ENCODE assay signal across 2 cellular contexts in the genomic region with DNA sequence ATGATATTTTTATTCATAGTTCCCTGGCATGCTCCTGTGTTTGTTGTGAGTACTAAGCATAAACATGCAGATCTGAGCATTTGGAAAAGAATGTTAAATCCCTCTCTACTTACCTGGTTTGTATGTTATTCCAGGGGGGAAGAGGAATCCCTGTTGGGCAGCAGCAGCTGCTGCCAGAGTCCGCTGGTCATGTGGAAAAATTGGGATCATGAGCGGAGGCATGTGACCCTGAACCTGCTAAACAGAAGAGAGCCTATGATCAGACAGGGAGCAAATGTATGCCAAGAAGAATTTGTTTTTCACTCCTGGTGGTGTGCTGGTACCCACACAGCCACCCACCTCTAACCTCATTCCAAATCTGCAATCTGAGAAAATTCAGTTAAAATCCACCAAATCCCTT.
TF ChIP-seq lines count a peak whose summit lies in the region.

No MANE protein-coding gene starts in this region.

TF ChIP-seq in liver, 16 proteins besides CTCF, POLR2A, EP300 and RAD21 (continued from another document):
- TF ChIP-seq EGR1 (IDR thresholded peaks at IDR 0.05; ENCODE audit: low read depth in 2 of 2) (no peak), HNF4A (conservative IDR thresholded peaks at IDR 0.05) (peak; percentile 49 to 55), HNF4G (IDR thresholded peaks at IDR 0.05) (no peak), NR2F2 (IDR thresholded peaks at IDR 0.05) (no peak), FOXA1 (IDR thresholded peaks at IDR 0.05) (no peak), RXRA (IDR thresholded peaks at IDR 0.05) (peak; percentile 28 to 45), TAF1 (conservative IDR thresholded peaks at IDR 0.05) (peak; percentile 86), SP1 (IDR thresholded peaks at IDR 0.05) (peak; percentile 53)
- TF ChIP-seq, protein P1, sequence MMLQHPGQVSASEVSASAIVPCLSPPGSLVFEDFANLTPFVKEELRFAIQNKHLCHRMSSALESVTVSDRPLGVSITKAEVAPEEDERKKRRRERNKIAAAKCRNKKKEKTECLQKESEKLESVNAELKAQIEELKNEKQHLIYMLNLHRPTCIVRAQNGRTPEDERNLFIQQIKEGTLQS (IDR thresholded peaks at IDR 0.05) = no peak
- TF ChIP-seq, protein P2, sequence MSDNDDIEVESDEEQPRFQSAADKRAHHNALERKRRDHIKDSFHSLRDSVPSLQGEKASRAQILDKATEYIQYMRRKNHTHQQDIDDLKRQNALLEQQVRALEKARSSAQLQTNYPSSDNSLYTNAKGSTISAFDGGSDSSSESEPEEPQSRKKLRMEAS (IDR thresholded peaks at IDR 0.05) = peak; percentile 43
- TF ChIP-seq, protein P3, sequence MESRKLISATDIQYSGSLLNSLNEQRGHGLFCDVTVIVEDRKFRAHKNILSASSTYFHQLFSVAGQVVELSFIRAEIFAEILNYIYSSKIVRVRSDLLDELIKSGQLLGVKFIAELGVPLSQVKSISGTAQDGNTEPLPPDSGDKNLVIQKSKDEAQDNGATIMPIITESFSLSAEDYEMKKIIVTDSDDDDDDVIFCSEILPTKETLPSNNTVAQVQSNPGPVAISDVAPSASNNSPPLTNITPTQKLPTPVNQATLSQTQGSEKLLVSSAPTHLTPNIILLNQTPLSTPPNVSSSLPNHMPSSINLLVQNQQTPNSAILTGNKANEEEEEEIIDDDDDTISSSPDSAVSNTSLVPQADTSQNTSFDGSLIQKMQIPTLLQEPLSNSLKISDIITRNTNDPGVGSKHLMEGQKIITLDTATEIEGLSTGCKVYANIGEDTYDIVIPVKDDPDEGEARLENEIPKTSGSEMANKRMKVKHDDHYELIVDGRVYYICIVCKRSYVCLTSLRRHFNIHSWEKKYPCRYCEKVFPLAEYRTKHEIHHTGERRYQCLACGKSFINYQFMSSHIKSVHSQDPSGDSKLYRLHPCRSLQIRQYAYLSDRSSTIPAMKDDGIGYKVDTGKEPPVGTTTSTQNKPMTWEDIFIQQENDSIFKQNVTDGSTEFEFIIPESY (IDR thresholded peaks at IDR 0.05) = no peak
- TF ChIP-seq, protein P4, sequence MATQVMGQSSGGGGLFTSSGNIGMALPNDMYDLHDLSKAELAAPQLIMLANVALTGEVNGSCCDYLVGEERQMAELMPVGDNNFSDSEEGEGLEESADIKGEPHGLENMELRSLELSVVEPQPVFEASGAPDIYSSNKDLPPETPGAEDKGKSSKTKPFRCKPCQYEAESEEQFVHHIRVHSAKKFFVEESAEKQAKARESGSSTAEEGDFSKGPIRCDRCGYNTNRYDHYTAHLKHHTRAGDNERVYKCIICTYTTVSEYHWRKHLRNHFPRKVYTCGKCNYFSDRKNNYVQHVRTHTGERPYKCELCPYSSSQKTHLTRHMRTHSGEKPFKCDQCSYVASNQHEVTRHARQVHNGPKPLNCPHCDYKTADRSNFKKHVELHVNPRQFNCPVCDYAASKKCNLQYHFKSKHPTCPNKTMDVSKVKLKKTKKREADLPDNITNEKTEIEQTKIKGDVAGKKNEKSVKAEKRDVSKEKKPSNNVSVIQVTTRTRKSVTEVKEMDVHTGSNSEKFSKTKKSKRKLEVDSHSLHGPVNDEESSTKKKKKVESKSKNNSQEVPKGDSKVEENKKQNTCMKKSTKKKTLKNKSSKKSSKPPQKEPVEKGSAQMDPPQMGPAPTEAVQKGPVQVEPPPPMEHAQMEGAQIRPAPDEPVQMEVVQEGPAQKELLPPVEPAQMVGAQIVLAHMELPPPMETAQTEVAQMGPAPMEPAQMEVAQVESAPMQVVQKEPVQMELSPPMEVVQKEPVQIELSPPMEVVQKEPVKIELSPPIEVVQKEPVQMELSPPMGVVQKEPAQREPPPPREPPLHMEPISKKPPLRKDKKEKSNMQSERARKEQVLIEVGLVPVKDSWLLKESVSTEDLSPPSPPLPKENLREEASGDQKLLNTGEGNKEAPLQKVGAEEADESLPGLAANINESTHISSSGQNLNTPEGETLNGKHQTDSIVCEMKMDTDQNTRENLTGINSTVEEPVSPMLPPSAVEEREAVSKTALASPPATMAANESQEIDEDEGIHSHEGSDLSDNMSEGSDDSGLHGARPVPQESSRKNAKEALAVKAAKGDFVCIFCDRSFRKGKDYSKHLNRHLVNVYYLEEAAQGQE (IDR thresholded peaks at IDR 0.05) = peak; percentile 67

TF ChIP-seq in HepG2, 621 proteins besides CTCF, POLR2A, EP300 and RAD21 (continued from another document):
- TF ChIP-seq, protein P3 (CRISPR knock-in tag; IDR thresholded peaks at IDR 0.05) = no peak
- no peak for TF ChIP-seq ZZZ3 (CRISPR knock-in tag; IDR thresholded peaks at IDR 0.05; ENCODE audit: borderline replicate concordance)
- TF ChIP-seq, protein P5, sequence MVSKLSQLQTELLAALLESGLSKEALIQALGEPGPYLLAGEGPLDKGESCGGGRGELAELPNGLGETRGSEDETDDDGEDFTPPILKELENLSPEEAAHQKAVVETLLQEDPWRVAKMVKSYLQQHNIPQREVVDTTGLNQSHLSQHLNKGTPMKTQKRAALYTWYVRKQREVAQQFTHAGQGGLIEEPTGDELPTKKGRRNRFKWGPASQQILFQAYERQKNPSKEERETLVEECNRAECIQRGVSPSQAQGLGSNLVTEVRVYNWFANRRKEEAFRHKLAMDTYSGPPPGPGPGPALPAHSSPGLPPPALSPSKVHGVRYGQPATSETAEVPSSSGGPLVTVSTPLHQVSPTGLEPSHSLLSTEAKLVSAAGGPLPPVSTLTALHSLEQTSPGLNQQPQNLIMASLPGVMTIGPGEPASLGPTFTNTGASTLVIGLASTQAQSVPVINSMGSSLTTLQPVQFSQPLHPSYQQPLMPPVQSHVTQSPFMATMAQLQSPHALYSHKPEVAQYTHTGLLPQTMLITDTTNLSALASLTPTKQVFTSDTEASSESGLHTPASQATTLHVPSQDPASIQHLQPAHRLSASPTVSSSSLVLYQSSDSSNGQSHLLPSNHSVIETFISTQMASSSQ (IDR thresholded peaks at IDR 0.05; ENCODE audit: low read depth) = no peak
- TF ChIP-seq, protein P5 (CRISPR knock-in tag; IDR thresholded peaks at IDR 0.05; ENCODE audit: borderline replicate concordance) = no peak
